Comparison of ENCODE assay signal across 10 cellular contexts in genomic region chr2:234241656-234242445, GRCh38.
DNase-seq lines count a peak whose midpoint lies in the region; ATAC-seq and TF ChIP-seq lines count a peak whose summit lies in the region.
"Had no signal": no experiment of that assay in that cellular context is flagged by ENCODE, and none has a peak within 500 bp of the region (broad histone marks: within the 10 kb centered on the region; RNA-seq: fewer than 3 reads in every experiment).

No MANE protein-coding gene starts in this region.

- no peaks in the 10 kb centered on the region for H3K27me3 Mint-ChIP-seq in chondrocyte (ENCODE audit: low read depth)
- H3K27me3 Mint-ChIP-seq in activated naive CD8-positive, alpha-beta T cell treated with anti-CD3 and anti-CD28 coated beads for 36 hours, result no peaks in the 10 kb centered on the region
- H3K27me3 Mint-ChIP-seq: stimulated activated naive CD8-positive, alpha-beta T cell treated with anti-CD3 and anti-CD28 coated beads, Interleukin-15, Interleukin-2, amounts not matched to agents 100 ng/mL and 50 ng/mL, for 24 hours had no signal

- H3K36me3 Mint-ChIP-seq in chondrocyte (ENCODE audit: low read depth), result no peaks in the 10 kb centered on the region
- H3K36me3 Mint-ChIP-seq in activated naive CD8-positive, alpha-beta T cell treated with anti-CD3 and anti-CD28 coated beads for 36 hours, result no peaks in the 10 kb centered on the region

- no peak for ATAC-seq in HG02885 (IDR thresholded peaks at IDR 0.05; ENCODE audit: poor library complexity, unreplicated experiment)

- no peak overlapping the region for H3K4me3 ChIP-seq in AG10803 (ENCODE audit: low read length)
- H3K4me3 ChIP-seq: ovary had no signal

- H3K4me1 Mint-ChIP-seq in chondrocyte (ENCODE audit: low read depth), result peaks cover 51% of the 10 kb centered on the region
- H3K4me1 Mint-ChIP-seq in activated naive CD8-positive, alpha-beta T cell treated with anti-CD3 and anti-CD28 coated beads for 36 hours, result peaks cover 13% of the 10 kb centered on the region

- peak; percentile 63 for DNase-seq in AG10803 (ENCODE audit: low read depth)
- DNase-seq in LHCN-M2 (ENCODE audit: low read depth), result peak; percentile 97
- DNase-seq in chondrocyte (ENCODE audit: low spot score), result no peak
- peak; percentile 54 for DNase-seq in myocyte (ENCODE audit: low read depth)
- DNase-seq in activated naive CD8-positive, alpha-beta T cell treated with anti-CD3 and anti-CD28 coated beads for 36 hours, result no peak
- no peak for DNase-seq in NCI-H1436 (lab: John Stamatoyannopoulos, UW)
- no peak for DNase-seq in NCI-H82 treated with DMSO at 0.1 percent for 48 hours (lab: John Stamatoyannopoulos, UW; ENCODE audit: unreplicated experiment)
- DNase-seq: ovary had no signal

- H3K27ac Mint-ChIP-seq in chondrocyte (ENCODE audit: unreplicated experiment), result peak overlapping the region; percentile 89
- no peak overlapping the region for H3K27ac Mint-ChIP-seq in activated naive CD8-positive, alpha-beta T cell treated with anti-CD3 and anti-CD28 coated beads for 36 hours
- H3K27ac Mint-ChIP-seq: stimulated activated naive CD8-positive, alpha-beta T cell treated with anti-CD3 and anti-CD28 coated beads, Interleukin-15, Interleukin-2, amounts not matched to agents 100 ng/mL and 50 ng/mL, for 24 hours had no signal

- no peak overlapping the region for H3K4me3 Mint-ChIP-seq in chondrocyte (ENCODE audit: unreplicated experiment)
- no peak overlapping the region for H3K4me3 Mint-ChIP-seq in activated naive CD8-positive, alpha-beta T cell treated with anti-CD3 and anti-CD28 coated beads for 36 hours
- H3K4me3 Mint-ChIP-seq: stimulated activated naive CD8-positive, alpha-beta T cell treated with anti-CD3 and anti-CD28 coated beads, Interleukin-15, Interleukin-2, amounts not matched to agents 100 ng/mL and 50 ng/mL, for 24 hours had no signal

- TF ChIP-seq CTCF in AG10803 (conservative IDR thresholded peaks at IDR 0.05; ENCODE audit: low read length), result no peak
- no peak for TF ChIP-seq CTCF in chondrocyte (IDR thresholded peaks at IDR 0.05)

- peaks cover 9% of the 10 kb centered on the region for H3K9me3 Mint-ChIP-seq in chondrocyte (ENCODE audit: low read depth)
- H3K9me3 Mint-ChIP-seq in activated naive CD8-positive, alpha-beta T cell treated with anti-CD3 and anti-CD28 coated beads for 36 hours, result peaks cover 3% of the 10 kb centered on the region
- H3K9me3 Mint-ChIP-seq: stimulated activated naive CD8-positive, alpha-beta T cell treated with anti-CD3 and anti-CD28 coated beads, Interleukin-15, Interleukin-2, amounts not matched to agents 100 ng/mL and 50 ng/mL, for 24 hours had no signal

Comparison
In these comparisons a context has a peak if more than half of its experiments do, and no peak if none do; other contexts are left out.
1. DNase-seq: peak in AG10803 (single experiment), LHCN-M2 (single experiment) and myocyte (single experiment); none in chondrocyte (single experiment), activated naive CD8-positive, alpha-beta T cell treated with anti-CD3 and anti-CD28 coated beads for 36 hours (single experiment), NCI-H1436 (single experiment) and NCI-H82 treated with DMSO at 0.1 percent for 48 hours (single experiment).